In genomic region chr5:38193015-38193581, GRCh38 we compare ENCODE assay signal across 8 cellular contexts.
A peak's percentile ranks its signal among the peaks of the same experiment; 100 is the strongest.
DNase-seq lines count a peak whose midpoint lies in the region; ATAC-seq and TF ChIP-seq lines count a peak whose summit lies in the region.

No MANE protein-coding gene starts in this region.

- DNase-seq in COR-L47 (lab: John Stamatoyannopoulos, UW): peak; percentile 37
- peak; percentile 79 for DNase-seq in H7
- peak; percentile 36 for DNase-seq in NCI-H146 (lab: John Stamatoyannopoulos, UW)
- peak in 4 of 5 donors; percentile 16 to 43 (median 20) for DNase-seq in T-helper 1 cell
- peak in 53 of 56 donors; percentile 2 to 82 (median 39) for DNase-seq in amygdala (lab: John Stamatoyannopoulos, UW)
- peak; percentile 77 for DNase-seq in right atrium auricular region (ENCODE audit: low spot score)
- peak; percentile 79 for DNase-seq in sciatic nerve (ENCODE audit: low spot score)
- DNase-seq in GF-D8 (lab: John Stamatoyannopoulos, UW): no peak

- ATAC-seq in sciatic nerve: peak; percentile 65

- no peaks in the 10 kb centered on the region for H3K36me3 ChIP-seq in H7 (replicated peaks; ENCODE audit: control insufficient read depth, insufficient read depth, low read length)
- no peaks in the 10 kb centered on the region for H3K36me3 ChIP-seq in right atrium auricular region

- intact Hi-C loops in sciatic nerve (cut with DNase I): loop anchor here (10.0 kb wide), 1 partner anchor 358 kb away; no protein-coding TSS in a partner anchor

- no peaks in the 10 kb centered on the region for H3K9me3 ChIP-seq in right atrium auricular region

- no peaks in the 10 kb centered on the region for H3K27me3 ChIP-seq in H7 (ENCODE audit: control insufficient read depth, insufficient read depth, low read length)
- no peaks in the 10 kb centered on the region for H3K27me3 ChIP-seq in right atrium auricular region

- H3K4me3 ChIP-seq in H7 (ENCODE audit: insufficient read depth, low read depth, low read length): no peak overlapping the region
- H3K4me3 ChIP-seq in right atrium auricular region: no peak overlapping the region

- H3K4me1 ChIP-seq in right atrium auricular region: no peaks in the 10 kb centered on the region

- peak; percentile 81 to 90 for TF ChIP-seq CTCF in right atrium auricular region (IDR thresholded peaks at IDR 0.05)

- H3K27ac ChIP-seq in right atrium auricular region: no peak overlapping the region
